34 cellular contexts compared by ENCODE assay signal in the genomic region with DNA sequence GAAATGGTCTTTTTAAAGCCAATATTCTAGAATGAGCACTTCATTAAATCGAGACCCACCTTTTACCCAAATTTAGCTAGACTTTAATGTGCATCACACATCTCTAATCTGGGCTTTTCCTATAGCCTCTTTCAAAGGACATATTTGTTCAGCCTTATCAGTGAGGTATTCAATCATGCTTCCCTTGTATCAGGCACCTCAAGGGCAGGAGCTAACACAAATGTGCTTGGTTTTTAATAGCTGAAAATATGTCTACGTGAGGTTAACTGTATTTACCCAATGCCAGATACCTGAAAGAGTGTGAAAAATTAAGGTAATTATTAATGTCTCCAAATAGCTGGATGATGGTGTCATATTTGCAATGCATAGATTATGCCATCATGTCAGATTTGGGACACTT.
"Had no signal": no experiment of that assay in that cellular context is flagged by ENCODE, and none has a peak within 500 bp of the region (broad histone marks: within the 10 kb centered on the region; RNA-seq: fewer than 3 reads in every experiment).

No MANE protein-coding gene starts in this region.

- H3K36me3 ChIP-seq: MG63 had no signal

- H3K27ac ChIP-seq: KMS-11 had no signal

- H3K4me3 ChIP-seq: MG63 had no signal

- DNase-seq: Karpas-422, Kasumi-1, MG63, MM.1S, MV-4-11, NCI-H1048, NCI-H1092, NCI-H1092 treated with DMSO at 0.1 percent for 48 hours, NCI-H1105, NCI-H1105 treated with DMSO at 0.1 percent for 48 hours, NCI-H1417 treated with DMSO at 0.1 percent for 48 hours, NCI-H1436, NCI-H1436 treated with DMSO at 0.1 percent for 48 hours, NCI-H1694, NCI-H1694 treated with DMSO at 0.1 percent for 48 hours, NCI-H187, NCI-H187 treated with DMSO at 0.1 percent for 48 hours, NCI-H1930, NCI-H2029, NCI-H2029 treated with DMSO at 0.1 percent for 48 hours, NCI-H2081, NCI-H2081 treated with DMSO at 0.1 percent for 48 hours, NCI-H2107, NCI-H2171, NCI-H2171 treated with DMSO at 0.1 percent for 48 hours, NCI-H2227 treated with DMSO at 0.1 percent for 48 hours, NCI-H226, NCI-H345, NCI-H446, NCI-H446 treated with DMSO at 0.1 percent for 48 hours, NCI-H510A, NCI-H510A treated with DMSO at 0.1 percent for 48 hours, NCI-H524 had no signal

- H3K9me3 ChIP-seq: MG63 had no signal
